In the genomic region with DNA sequence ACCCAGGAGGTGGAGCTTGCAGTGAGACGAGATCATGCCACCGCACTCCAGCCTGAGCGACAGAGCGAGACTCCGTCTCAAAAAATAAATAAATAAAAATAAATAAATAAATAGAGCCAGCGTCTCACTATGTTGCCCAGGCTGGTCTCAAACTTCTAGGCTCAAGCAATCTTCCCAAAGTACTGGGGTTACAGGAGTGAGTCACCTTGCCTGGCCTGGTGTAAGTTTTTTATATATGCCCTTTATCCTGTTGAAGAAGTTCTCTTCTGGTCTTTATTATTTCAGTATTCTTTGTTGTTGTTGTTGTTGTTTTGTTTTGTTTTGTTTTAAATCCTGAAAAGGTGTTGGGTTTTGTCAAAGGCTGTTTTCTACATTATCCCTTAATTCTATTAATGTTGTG, we compare ENCODE assay signal across 17 cellular contexts.
"Had no signal": no experiment of that assay in that cellular context is flagged by ENCODE, and none has a peak within 500 bp of the region (broad histone marks: within the 10 kb centered on the region; RNA-seq: fewer than 3 reads in every experiment).

No MANE protein-coding gene starts in this region.

- H2AFZ ChIP-seq: parathyroid adenoma had no signal

- H3K27me3 ChIP-seq: adrenal gland, esophagus squamous epithelium, sigmoid colon, spleen, testis had no signal

- H3K79me2 ChIP-seq: parathyroid adenoma had no signal

- ATAC-seq: activated naive CD4-positive, alpha-beta T cell treated with anti-CD3 and anti-CD28 coated beads, Interleukin-2, amount 50 U/mL, for 72 hours; left cardiac atrium; natural killer cell; stimulated activated memory B cell treated with anti-CD40 and anti-IgM and Interleukin-4, amounts not matched to agents 10 μg/mL and 1 μg/mL and 100 μg/mL, for 72 hours had no signal

- DNase-seq: activated CD4-positive, alpha-beta T cell treated with anti-CD3 and anti-CD28 coated beads, Interleukin-2, amount 50 U/mL, for 4 hours; activated gamma-delta T cell treated with Interleukin-2 at 50 U/mL for 16 hours; adrenal gland; effector CD4-positive, alpha-beta T cell; esophagus squamous epithelium; left cardiac atrium; mesendoderm; natural killer cell; sigmoid colon; spleen; stimulated activated CD4-positive, alpha-beta T cell treated with anti-CD3 and anti-CD28 coated beads, Interleukin-4, amount 100 ng/mL, for 4 hours; testis; WERI-Rb-1 had no signal

- FAIRE-seq: astrocyte had no signal

- H3K9me3 ChIP-seq: adrenal gland, esophagus squamous epithelium, sigmoid colon, testis had no signal

- H3K36me3 ChIP-seq: adrenal gland, esophagus squamous epithelium, sigmoid colon, spleen, WERI-Rb-1 had no signal

- H3K9ac ChIP-seq: parathyroid adenoma had no signal

- H3K4me1 ChIP-seq: adrenal gland, parathyroid adenoma, sigmoid colon, spleen, testis had no signal

- H3K27ac ChIP-seq: adrenal gland, parathyroid adenoma, sigmoid colon, spleen, testis, WERI-Rb-1 had no signal

- H3K4me3 ChIP-seq: adrenal gland, esophagus squamous epithelium, sigmoid colon, spleen, testis had no signal
